ENCODE assay signal across 8 cellular contexts in the genomic region with DNA sequence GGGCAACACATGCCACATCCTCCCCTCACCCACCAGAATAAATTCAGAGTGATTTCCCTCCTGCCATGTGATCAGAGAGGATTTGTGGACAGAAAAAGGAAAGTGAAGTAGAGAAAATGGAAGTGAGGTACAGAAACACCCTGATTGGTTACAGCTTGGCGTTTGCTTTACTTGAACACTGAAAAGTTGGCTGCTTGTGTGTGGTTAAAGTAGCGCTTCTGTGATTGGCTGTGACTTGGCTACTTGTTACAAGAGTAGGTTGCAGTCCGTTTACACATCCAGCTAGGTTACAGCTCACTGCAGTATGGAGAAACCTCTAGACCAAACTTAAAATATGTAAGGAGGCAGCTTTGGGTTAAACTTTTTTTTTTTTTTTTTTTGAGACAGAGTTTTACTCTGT.
DNase-seq lines count a peak whose midpoint lies in the region; ATAC-seq and TF ChIP-seq lines count a peak whose summit lies in the region.
"Had no signal": no experiment of that assay in that cellular context is flagged by ENCODE, and none has a peak within 500 bp of the region (broad histone marks: within the 10 kb centered on the region; RNA-seq: fewer than 3 reads in every experiment).

No MANE protein-coding gene starts in this region.

- H3K4ac ChIP-seq in mesenchymal stem cell (ENCODE audit: low read depth in 1 of 2, low read length in 2 of 2), result no peak overlapping the region

- no peak overlapping the region for H3K18ac ChIP-seq in mesenchymal stem cell (ENCODE audit: low read depth in 1 of 2, low read length in 2 of 2)

- H2BK15ac ChIP-seq in mesenchymal stem cell (ENCODE audit: low read depth, poor library complexity, severe bottlenecking), result no peak overlapping the region

- POLR2A ChIA-PET in HEK293 (lab: Yijun Ruan, JAX), result interaction anchor here (0.7 kb wide), 2 partner anchors 41 to 97 kb away, joined by 4 to 5 read pairs; no protein-coding TSS in a partner anchor

- H3K23ac ChIP-seq in mesenchymal stem cell (ENCODE audit: low read length in 2 of 2), result no peak overlapping the region

- H3K36me3 Mint-ChIP-seq in nephron progenitor cell (ENCODE audit: low read depth), result no peaks in the 10 kb centered on the region

- peaks cover 34% of the 10 kb centered on the region for H3K4me1 Mint-ChIP-seq in nephron progenitor cell

- H3K9me3 Mint-ChIP-seq in nephron progenitor cell, result peaks cover 7% of the 10 kb centered on the region

- WGBS in mesenchymal stem cell, result 88% methylated on average over 3 of the region's 3 CpGs

- no peak overlapping the region for H3K4me3 Mint-ChIP-seq in nephron progenitor cell

- peak overlapping the region; percentile 54 for H3K27ac Mint-ChIP-seq in nephron progenitor cell

- H3K27ac ChIP-seq in HEK293 (ENCODE audit: extremely low read depth, low read depth, low read length) (no peak overlapping the region), mesenchymal stem cell (ENCODE audit: low read length, poor library complexity, severe bottlenecking) (no peak overlapping the region)

- H2AK5ac ChIP-seq in mesenchymal stem cell (ENCODE audit: low read length, severe bottlenecking), result no peak overlapping the region

- H2BK12ac ChIP-seq in mesenchymal stem cell (ENCODE audit: low read length in 2 of 2), result no peak overlapping the region

- H2AFZ ChIP-seq in mesenchymal stem cell (ENCODE audit: low read depth, low read length), result no peak overlapping the region

- H4K8ac ChIP-seq in mesenchymal stem cell (ENCODE audit: low read length), result no peak overlapping the region

- no peaks in the 10 kb centered on the region for H3K9me3 ChIP-seq in HEK293 (ENCODE audit: control insufficient read depth, insufficient read depth, low read depth, low read length)
- H3K9me3 ChIP-seq in mesenchymal stem cell (ENCODE audit: control insufficient read depth, low read length), result no peaks in the 10 kb centered on the region

- H3K14ac ChIP-seq in mesenchymal stem cell (ENCODE audit: low read length in 2 of 2), result no peak overlapping the region

- peaks cover 20% of the 10 kb centered on the region for H3K4me1 ChIP-seq in HEK293 (ENCODE audit: control insufficient read depth, insufficient read depth, low read length)
- H3K4me1 ChIP-seq in mesenchymal stem cell (ENCODE audit: control insufficient read depth, insufficient read depth, low read depth, low read length), result peaks cover 1% of the 10 kb centered on the region

- H3K27me3 Mint-ChIP-seq in nephron progenitor cell (ENCODE audit: low read depth, poor library complexity), result no peaks in the 10 kb centered on the region

- no peak overlapping the region for H4K91ac ChIP-seq in mesenchymal stem cell (ENCODE audit: low read length)

- no peak overlapping the region for H2BK5ac ChIP-seq in mesenchymal stem cell (ENCODE audit: low read depth, low read length, poor library complexity, severe bottlenecking)

- CTCF ChIA-PET in HEK293 (lab: Yijun Ruan, JAX), result interaction anchor here (0.7 kb wide), 1 partner anchor 75 kb away, joined by 4 read pairs; no protein-coding TSS in a partner anchor

- H3K36me3 ChIP-seq in HEK293 (ENCODE audit: control insufficient read depth in 2 of 2, insufficient read depth in 1 of 2, low read length in 2 of 2) (no peaks in the 10 kb centered on the region), mesenchymal stem cell (ENCODE audit: control insufficient read depth in 1 of 2, insufficient read depth in 2 of 2, low read depth in 1 of 2, low read length in 2 of 2) (no peaks in the 10 kb centered on the region)

- H3K27me3 ChIP-seq in mesenchymal stem cell (ENCODE audit: control insufficient read depth in 1 of 2, insufficient read depth in 1 of 2, low read length in 2 of 2), result no peaks in the 10 kb centered on the region

- TF ChIP-seq CTCF in HEK293 (tag by site-specific recombination; IDR thresholded peaks at IDR 0.05), result no peak
- TF ChIP-seq CTCF in nephron progenitor cell (IDR thresholded peaks at IDR 0.05), result no peak

- H3K4me3 ChIP-seq in HEK293 (ENCODE audit: low read depth, low read length), result no peak overlapping the region
- H3K4me3 ChIP-seq in mesenchymal stem cell (ENCODE audit: insufficient read depth in 1 of 2, low read depth in 1 of 2, low read length in 2 of 2), result no peak overlapping the region

- no peak overlapping the region for H3K9ac ChIP-seq in mesenchymal stem cell (ENCODE audit: low read length)

- H3K79me1 ChIP-seq in mesenchymal stem cell (replicated peaks; ENCODE audit: low read length, poor library complexity, severe bottlenecking), result no peaks in the 10 kb centered on the region

- ATAC-seq in GM19023 (IDR thresholded peaks at IDR 0.05; ENCODE audit: unreplicated experiment) (peak; percentile 66), HG03520 (IDR thresholded peaks at IDR 0.05; ENCODE audit: unreplicated experiment) (peak; percentile 56)

- no peak for DNase-seq in nephron progenitor cell
- no peak for DNase-seq in mesenchymal stem cell
- DNase-seq in SK-N-DZ (ENCODE audit: low spot score), result no peak
- no peak for DNase-seq in GDM1 (lab: John Stamatoyannopoulos, UW)
- DNase-seq: activated effector memory CD4-positive, alpha-beta T cell treated with Interleukin-2 at 50 U/mL for 16 hours had no signal

- H3K4me2 ChIP-seq in mesenchymal stem cell (ENCODE audit: low read length, poor library complexity, severe bottlenecking), result no peak overlapping the region

- H2BK120ac ChIP-seq in mesenchymal stem cell (ENCODE audit: low read depth, low read length), result no peak overlapping the region

TF ChIP-seq in HEK293, 187 proteins besides CTCF, POLR2A, EP300 and RAD21:
- peak; percentile 83; the same call in 1 of the 2 replicates for TF ChIP-seq ZNF549 (tag by site-specific recombination; IDR thresholded peaks at IDR 0.05)
- no peak for TF ChIP-seq EGR2 (tag by site-specific recombination; IDR thresholded peaks at IDR 0.05; ENCODE audit: low read depth)
